26 cellular contexts compared by ENCODE assay signal in the genomic region with DNA sequence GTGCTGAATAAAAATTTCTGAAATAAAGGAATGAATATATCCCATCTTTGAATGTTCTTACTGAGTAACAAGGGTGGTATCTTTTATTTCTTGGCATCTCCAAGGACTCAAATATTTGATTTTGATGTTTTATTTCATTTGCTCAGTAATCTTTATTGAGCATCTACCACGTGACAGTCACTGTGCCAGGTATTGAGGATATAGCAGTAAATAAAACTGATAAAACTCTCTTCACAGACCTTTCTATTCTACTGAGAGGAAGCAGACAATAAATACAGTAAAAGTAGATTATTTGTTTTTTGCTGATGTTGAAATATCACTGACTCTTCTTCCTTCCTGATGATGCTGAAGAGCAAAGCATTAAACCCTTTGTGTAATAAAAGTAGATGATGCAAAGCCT.
"Had no signal": no experiment of that assay in that cellular context is flagged by ENCODE, and none has a peak within 500 bp of the region (broad histone marks: within the 10 kb centered on the region; RNA-seq: fewer than 3 reads in every experiment).

No MANE protein-coding gene starts in this region.

- H3K4me2 ChIP-seq: neural progenitor cell, smooth muscle cell had no signal

- H3K9me3 ChIP-seq: esophagus squamous epithelium, ovary, suprapubic skin, transverse colon, upper lobe of right lung, uterus had no signal

- H3K4me3 ChIP-seq: esophagus squamous epithelium, lung, neural progenitor cell, ovary, smooth muscle cell, suprapubic skin, transverse colon, upper lobe of right lung, uterus had no signal

- H3K36me3 ChIP-seq: esophagus squamous epithelium, neural progenitor cell, ovary, suprapubic skin, transverse colon, upper lobe of right lung, uterus had no signal

- DNase-seq: cortex of kidney; effector memory CD8-positive, alpha-beta T cell; erythroblast; esophagus squamous epithelium; hypothalamus; immature natural killer cell; islet precursor cell; kidney glomerular epithelial cell; mesenchymal stem cell; naive thymus-derived CD4-positive, alpha-beta T cell; occipital lobe; ovary; stimulated activated CD4-positive, alpha-beta T cell treated with anti-CD3 and anti-CD28 coated beads, Interleukin-12 subunit alpha, Interleukin-12 subunit beta, amount 100 ng/mL, for 4 hours; stimulated activated CD4-positive, alpha-beta T cell treated with anti-CD3 and anti-CD28 coated beads, Interleukin-1b, Interleukin-23, amount 100 ng/mL, for 48 hours; stimulated activated CD4-positive, alpha-beta T cell treated with anti-CD3 and anti-CD28 coated beads, Interleukin-4, amount 100 ng/mL, for 1 hour; stimulated activated CD8-positive, alpha-beta memory T cell treated with anti-CD3 and anti-CD28 coated beads, Interleukin-4, amount 100 ng/mL, for 48 hours; stimulated activated naive CD4-positive, alpha-beta T cell; stimulated activated naive CD8-positive, alpha-beta T cell treated with anti-CD3 and anti-CD28 coated beads, Interleukin-15, amount 100 ng/mL, for 72 hours; transverse colon; upper lobe of right lung; uterus had no signal

- H3K27me3 ChIP-seq: esophagus squamous epithelium, neural progenitor cell, ovary, suprapubic skin, transverse colon, upper lobe of right lung, uterus had no signal

- H3K9ac ChIP-seq: neural progenitor cell had no signal

- H3K4me1 ChIP-seq: suprapubic skin, transverse colon, upper lobe of right lung, uterus had no signal

- ATAC-seq: effector memory CD8-positive, alpha-beta T cell; naive thymus-derived CD4-positive, alpha-beta T cell; sciatic nerve; stimulated activated naive CD8-positive, alpha-beta T cell treated with anti-CD3 and anti-CD28 coated beads, Interleukin-15, amount 100 ng/mL, for 72 hours; upper lobe of right lung had no signal

- H3K27ac ChIP-seq: esophagus squamous epithelium, neural progenitor cell, ovary, suprapubic skin, transverse colon, upper lobe of right lung, uterus had no signal
